1 cellular context compared by ENCODE assay signal in genomic region chr4:1205641-1206298, GRCh38.
A peak's percentile ranks its signal among the peaks of the same experiment; 100 is the strongest.
TF ChIP-seq lines count a peak whose summit lies in the region.

No MANE protein-coding gene starts in this region.

TF ChIP-seq in HepG2, 621 proteins besides CTCF, POLR2A, EP300 and RAD21:
- TF ChIP-seq, protein P1, sequence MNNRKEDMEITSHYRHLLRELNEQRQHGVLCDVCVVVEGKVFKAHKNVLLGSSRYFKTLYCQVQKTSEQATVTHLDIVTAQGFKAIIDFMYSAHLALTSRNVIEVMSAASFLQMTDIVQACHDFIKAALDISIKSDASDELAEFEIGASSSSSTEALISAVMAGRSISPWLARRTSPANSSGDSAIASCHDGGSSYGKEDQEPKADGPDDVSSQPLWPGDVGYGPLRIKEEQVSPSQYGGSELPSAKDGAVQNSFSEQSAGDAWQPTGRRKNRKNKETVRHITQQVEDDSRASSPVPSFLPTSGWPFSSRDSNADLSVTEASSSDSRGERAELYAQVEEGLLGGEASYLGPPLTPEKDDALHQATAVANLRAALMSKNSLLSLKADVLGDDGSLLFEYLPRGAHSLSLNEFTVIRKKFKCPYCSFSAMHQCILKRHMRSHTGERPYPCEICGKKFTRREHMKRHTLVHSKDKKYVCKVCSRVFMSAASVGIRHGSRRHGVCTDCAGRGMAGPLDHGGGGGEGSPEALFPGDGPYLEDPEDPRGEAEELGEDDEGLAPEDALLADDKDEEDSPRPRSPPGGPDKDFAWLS (CRISPR knock-in tag; IDR thresholded peaks at IDR 0.05; ENCODE audit: borderline replicate concordance), result no peak
- TF ChIP-seq ZNF367 (CRISPR knock-in tag; IDR thresholded peaks at IDR 0.05; ENCODE audit: borderline replicate concordance) (no peak), ZNF614 (CRISPR knock-in tag; IDR thresholded peaks at IDR 0.05; ENCODE audit: borderline replicate concordance) (no peak), ZFP1 (CRISPR knock-in tag; IDR thresholded peaks at IDR 0.05) (no peak), NFYB (CRISPR knock-in tag; IDR thresholded peaks at IDR 0.05) (no peak), ZNF136 (CRISPR knock-in tag; IDR thresholded peaks at IDR 0.05; ENCODE audit: low read depth) (no peak), ZNF788 (CRISPR knock-in tag; IDR thresholded peaks at IDR 0.05; ENCODE audit: borderline replicate concordance) (0 out of 2 replicates have a peak, but pooled peaks have one; percentile 0), ZNF18 (CRISPR knock-in tag; IDR thresholded peaks at IDR 0.05; ENCODE audit: insufficient replicate concordance) (peak; percentile 23), ZBTB42 (CRISPR knock-in tag; IDR thresholded peaks at IDR 0.05) (no peak), HNRNPLL (IDR thresholded peaks at IDR 0.05; ENCODE audit: low read depth, low read length, poor library complexity, severe bottlenecking) (no peak), TCF12 (IDR thresholded peaks at IDR 0.05) (no peak), TCF12 (CRISPR knock-in tag; IDR thresholded peaks at IDR 0.05) (0 out of 2 replicates have a peak, but pooled peaks have one; percentile 12), ZNF841 (CRISPR knock-in tag; IDR thresholded peaks at IDR 0.05; ENCODE audit: borderline replicate concordance) (no peak), ZNF124 (CRISPR knock-in tag; IDR thresholded peaks at IDR 0.05) (no peak), ZNF703 (CRISPR knock-in tag; IDR thresholded peaks at IDR 0.05; ENCODE audit: borderline replicate concordance) (no peak), KLF12 (CRISPR knock-in tag; IDR thresholded peaks at IDR 0.05; ENCODE audit: borderline replicate concordance) (no peak), AGO2 (optimal IDR thresholded peaks at IDR 0.05; ENCODE audit: low read depth, low read length) (peak; percentile 35), MIER2 (CRISPR knock-in tag; IDR thresholded peaks at IDR 0.05) (no peak)
- TF ChIP-seq, protein P2, sequence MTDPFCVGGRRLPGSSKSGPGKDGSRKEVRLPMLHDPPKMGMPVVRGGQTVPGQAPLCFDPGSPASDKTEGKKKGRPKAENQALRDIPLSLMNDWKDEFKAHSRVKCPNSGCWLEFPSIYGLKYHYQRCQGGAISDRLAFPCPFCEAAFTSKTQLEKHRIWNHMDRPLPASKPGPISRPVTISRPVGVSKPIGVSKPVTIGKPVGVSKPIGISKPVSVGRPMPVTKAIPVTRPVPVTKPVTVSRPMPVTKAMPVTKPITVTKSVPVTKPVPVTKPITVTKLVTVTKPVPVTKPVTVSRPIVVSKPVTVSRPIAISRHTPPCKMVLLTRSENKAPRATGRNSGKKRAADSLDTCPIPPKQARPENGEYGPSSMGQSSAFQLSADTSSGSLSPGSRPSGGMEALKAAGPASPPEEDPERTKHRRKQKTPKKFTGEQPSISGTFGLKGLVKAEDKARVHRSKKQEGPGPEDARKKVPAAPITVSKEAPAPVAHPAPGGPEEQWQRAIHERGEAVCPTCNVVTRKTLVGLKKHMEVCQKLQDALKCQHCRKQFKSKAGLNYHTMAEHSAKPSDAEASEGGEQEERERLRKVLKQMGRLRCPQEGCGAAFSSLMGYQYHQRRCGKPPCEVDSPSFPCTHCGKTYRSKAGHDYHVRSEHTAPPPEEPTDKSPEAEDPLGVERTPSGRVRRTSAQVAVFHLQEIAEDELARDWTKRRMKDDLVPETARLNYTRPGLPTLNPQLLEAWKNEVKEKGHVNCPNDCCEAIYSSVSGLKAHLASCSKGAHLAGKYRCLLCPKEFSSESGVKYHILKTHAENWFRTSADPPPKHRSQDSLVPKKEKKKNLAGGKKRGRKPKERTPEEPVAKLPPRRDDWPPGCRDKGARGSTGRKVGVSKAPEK (CRISPR knock-in tag; IDR thresholded peaks at IDR 0.05; ENCODE audit: borderline replicate concordance), result no peak
- TF ChIP-seq, protein P3, sequence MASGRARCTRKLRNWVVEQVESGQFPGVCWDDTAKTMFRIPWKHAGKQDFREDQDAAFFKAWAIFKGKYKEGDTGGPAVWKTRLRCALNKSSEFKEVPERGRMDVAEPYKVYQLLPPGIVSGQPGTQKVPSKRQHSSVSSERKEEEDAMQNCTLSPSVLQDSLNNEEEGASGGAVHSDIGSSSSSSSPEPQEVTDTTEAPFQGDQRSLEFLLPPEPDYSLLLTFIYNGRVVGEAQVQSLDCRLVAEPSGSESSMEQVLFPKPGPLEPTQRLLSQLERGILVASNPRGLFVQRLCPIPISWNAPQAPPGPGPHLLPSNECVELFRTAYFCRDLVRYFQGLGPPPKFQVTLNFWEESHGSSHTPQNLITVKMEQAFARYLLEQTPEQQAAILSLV (CRISPR knock-in tag; IDR thresholded peaks at IDR 0.05; ENCODE audit: borderline replicate concordance), result 0 out of 2 replicates have a peak, but pooled peaks have one; percentile 2
